ENCODE assay signal across 9 cellular contexts in the genomic region with DNA sequence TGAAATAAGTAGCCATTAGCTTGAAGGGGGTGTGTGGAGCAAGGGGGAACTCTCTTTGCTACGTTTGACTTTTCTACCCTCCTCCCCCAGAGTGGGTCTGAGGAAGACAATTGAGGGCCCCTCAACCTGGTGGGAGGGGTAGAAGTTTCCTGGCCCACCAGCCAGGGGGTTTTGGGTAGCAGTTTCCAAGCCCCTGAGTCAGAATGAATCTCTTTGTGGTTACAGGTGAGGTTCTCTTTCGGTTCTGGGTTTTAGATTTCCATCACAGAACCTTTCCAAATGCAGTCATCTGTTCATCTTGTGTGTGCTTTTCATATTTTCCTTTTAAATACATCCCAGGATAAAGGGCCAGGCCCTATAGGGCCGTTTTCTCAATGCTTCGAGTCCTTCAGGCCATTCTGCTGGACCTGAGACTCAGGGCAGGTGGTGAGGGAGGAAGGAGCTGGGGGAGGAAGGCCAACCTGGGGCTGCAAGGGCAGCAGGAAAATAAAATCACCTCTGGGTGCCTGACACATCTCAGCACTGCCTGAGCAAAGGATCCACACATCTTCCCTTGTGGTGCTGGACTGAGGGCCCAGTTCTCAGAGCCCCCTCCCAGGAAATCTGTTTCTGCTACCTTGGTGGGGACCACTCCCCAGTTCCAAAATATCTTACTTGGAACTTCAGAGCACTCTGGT. TPM values are rescaled to one million over a fixed set of nuclear protein-coding genes. Genes with fewer than 3 reads are reported as not detected.
DNase-seq lines count a peak whose midpoint lies in the region; ATAC-seq and TF ChIP-seq lines count a peak whose summit lies in the region.
"Had no signal": no experiment of that assay in that cellular context is flagged by ENCODE, and none has a peak within 500 bp of the region (broad histone marks: within the 10 kb centered on the region; RNA-seq: fewer than 3 reads in every experiment).

No MANE protein-coding gene starts in this region.

- 61 to 89% methylated on average over 3 of the region's 4 CpGs for WGBS in gastroesophageal sphincter (ENCODE audit: low coverage in 1 of 2), 2 donors

- H3K9me3 ChIP-seq in SK-N-MC (ENCODE audit: low read depth, low read length) (no peaks in the 10 kb centered on the region), gastroesophageal sphincter (no peaks in the 10 kb centered on the region)

- no peak for TF ChIP-seq CTCF in gastroesophageal sphincter (IDR thresholded peaks at IDR 0.05)
- TF ChIP-seq CTCF in chondrocyte (IDR thresholded peaks at IDR 0.05): no peak

- no peak for TF ChIP-seq POLR2A in gastroesophageal sphincter (IDR thresholded peaks at IDR 0.05)

- H3K36me3 ChIP-seq in SK-N-MC (ENCODE audit: insufficient read depth, low read length): peaks cover 91% of the 10 kb centered on the region
- peaks cover 0 to 39% of the 10 kb centered on the region in 2 donors for H3K36me3 ChIP-seq in gastroesophageal sphincter

- H3K9ac ChIP-seq in SK-N-MC (ENCODE audit: insufficient read length): peak overlapping the region; percentile 98

- no peak for TF ChIP-seq EP300 in gastroesophageal sphincter (IDR thresholded peaks at IDR 0.05)

- DNase-seq in SK-N-MC (ENCODE audit: low read depth, low spot score) (no peak), chondrocyte (ENCODE audit: low spot score) (no peak), NCI-H1436 (lab: John Stamatoyannopoulos, UW) (no peak)
- DNase-seq in activated CD8-positive, alpha-beta memory T cell treated with anti-CD3 and anti-CD28 coated beads, Interleukin-2, amount 50 U/mL, for 48 hours: peak; percentile 70
- DNase-seq in stimulated activated naive CD8-positive, alpha-beta T cell treated with anti-CD3 and anti-CD28 coated beads, Interleukin-15, amount 100 ng/mL, for 72 hours: peak; percentile 68 to 74
- DNase-seq: occipital lobe had no signal

- H3K4me3 Mint-ChIP-seq in stimulated activated naive CD8-positive, alpha-beta T cell treated with anti-CD3 and anti-CD28 coated beads, Interleukin-15, amount 100 ng/mL, for 72 hours: peak overlapping the region; percentile 89 to 96
- H3K4me3 Mint-ChIP-seq in chondrocyte (ENCODE audit: unreplicated experiment): no peak overlapping the region

- H3K27me3 Mint-ChIP-seq in stimulated activated naive CD8-positive, alpha-beta T cell treated with anti-CD3 and anti-CD28 coated beads, Interleukin-15, amount 100 ng/mL, for 72 hours: no peaks in the 10 kb centered on the region
- H3K27me3 Mint-ChIP-seq in chondrocyte (ENCODE audit: low read depth): no peaks in the 10 kb centered on the region

- peaks cover 76% of the 10 kb centered on the region for H3K4me1 Mint-ChIP-seq in stimulated activated naive CD8-positive, alpha-beta T cell treated with anti-CD3 and anti-CD28 coated beads, Interleukin-15, amount 100 ng/mL, for 72 hours
- H3K4me1 Mint-ChIP-seq in chondrocyte (ENCODE audit: low read depth): peaks cover 72% of the 10 kb centered on the region

- H3K9me3 Mint-ChIP-seq in stimulated activated naive CD8-positive, alpha-beta T cell treated with anti-CD3 and anti-CD28 coated beads, Interleukin-15, amount 100 ng/mL, for 72 hours: no peaks in the 10 kb centered on the region
- no peaks in the 10 kb centered on the region for H3K9me3 Mint-ChIP-seq in chondrocyte (ENCODE audit: low read depth)

- peak overlapping the region; percentile 62 for H3K27ac ChIP-seq in SK-N-MC
- H3K27ac ChIP-seq in gastroesophageal sphincter: peak overlapping the region; percentile 1 to 94 (median 91)

- H3K27ac Mint-ChIP-seq in stimulated activated naive CD8-positive, alpha-beta T cell treated with anti-CD3 and anti-CD28 coated beads, Interleukin-15, amount 100 ng/mL, for 72 hours: peak overlapping the region; percentile 77 to 94
- H3K27ac Mint-ChIP-seq in chondrocyte (ENCODE audit: unreplicated experiment): no peak overlapping the region

- peak overlapping the region; percentile 82 for H3K4me3 ChIP-seq in SK-N-MC
- H3K4me3 ChIP-seq in gastroesophageal sphincter: peak overlapping the region in 1 of 2 donors; percentile 1

- ATAC-seq in gastroesophageal sphincter (no peak), GM21528 (IDR thresholded peaks at IDR 0.05; ENCODE audit: low FRiP score, unreplicated experiment) (no peak), HG03469 (IDR thresholded peaks at IDR 0.05; ENCODE audit: unreplicated experiment) (no peak)
- peak; percentile 5 for ATAC-seq in stimulated activated naive CD8-positive, alpha-beta T cell treated with anti-CD3 and anti-CD28 coated beads, Interleukin-15, amount 100 ng/mL, for 72 hours

- H3K27me3 ChIP-seq in gastroesophageal sphincter: no peaks in the 10 kb centered on the region

- H3K4me1 ChIP-seq in gastroesophageal sphincter: peaks cover 9 to 83% (median 38%) of the 10 kb centered on the region in 3 donors

- H3K36me3 Mint-ChIP-seq in chondrocyte (ENCODE audit: low read depth): peaks cover 32% of the 10 kb centered on the region

RNA-seq across cellular contexts. Expression of a gene that starts 4.7 kb away (rescaled TPM):
- 100 to 1,000 TPM in 3 of 4 donors, 10 to 100 TPM in 1; 62.3 to 509 (median 348) TPM for total RNA-seq in gastroesophageal sphincter
- total RNA-seq in chondrocyte: 88.6 to 96.6 TPM (median 88.8 TPM) in 3 replicates

Comparison
In these comparisons a context has a peak if more than half of its experiments do, and no peak if none do; other contexts are left out.
1. DNase-seq: peak in activated CD8-positive, alpha-beta memory T cell treated with anti-CD3 and anti-CD28 coated beads, Interleukin-2, amount 50 U/mL, for 48 hours (single experiment) and stimulated activated naive CD8-positive, alpha-beta T cell treated with anti-CD3 and anti-CD28 coated beads, Interleukin-15, amount 100 ng/mL, for 72 hours (2 of 2); none in SK-N-MC (single experiment), chondrocyte (single experiment) and NCI-H1436 (single experiment).